1 cellular context compared by ENCODE assay signal in the genomic region with DNA sequence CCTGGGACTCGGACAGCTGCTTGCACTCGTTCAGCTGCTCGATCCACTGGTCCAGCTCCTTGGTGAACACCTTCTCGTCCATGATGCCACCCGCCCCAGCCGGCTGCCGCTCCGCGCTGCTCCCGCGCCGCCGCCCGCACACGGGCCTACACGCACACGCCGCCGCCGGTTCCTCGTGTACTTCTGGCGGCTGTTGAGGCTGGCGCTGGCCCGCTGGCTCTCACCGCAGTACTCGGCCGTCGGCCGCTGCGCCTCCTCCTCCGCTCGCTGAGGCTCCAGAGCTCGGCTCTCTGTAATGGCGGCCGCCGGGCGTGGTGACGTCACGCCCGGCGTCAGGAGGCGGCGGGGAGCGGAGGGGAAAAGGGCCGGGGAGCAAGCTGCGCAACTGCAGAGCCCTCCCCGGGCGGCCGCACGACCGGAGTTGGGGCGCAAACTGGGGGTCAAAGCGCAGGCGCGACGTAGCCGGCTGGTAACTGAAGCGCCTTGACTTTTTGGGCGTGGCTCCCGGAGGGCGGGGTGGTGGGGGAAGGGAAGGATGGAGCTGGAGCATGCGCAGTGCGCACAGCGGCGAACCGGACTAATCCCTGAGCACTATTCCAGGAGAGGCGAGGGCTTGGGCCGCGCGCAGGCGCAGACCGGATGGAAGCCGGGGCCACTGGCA.
TF ChIP-seq lines count a peak whose summit lies in the region.

Gene PPP2CA, minus strand, starts transcription at position 294 of the 661 bp plus-strand sequence. Its CDS starts 212 bp downstream, at position 82.

TF ChIP-seq in WTC11, 78 proteins besides CTCF, POLR2A, EP300 and RAD21 (continued from another document):
- TF ChIP-seq GABPB1 (CRISPR knock-in tag; IDR thresholded peaks at IDR 0.05): peak; percentile 38
- TF ChIP-seq ETV6 (CRISPR knock-in tag; IDR thresholded peaks at IDR 0.05): peak; percentile 69
- no peak; the same call in 1 of the 2 replicates for TF ChIP-seq ZNF232 (CRISPR knock-in tag; IDR thresholded peaks at IDR 0.05)
- TF ChIP-seq NFE2L1 (CRISPR knock-in tag; IDR thresholded peaks at IDR 0.05): no peak
- peak; percentile 89 for TF ChIP-seq ZBTB21 (CRISPR knock-in tag; IDR thresholded peaks at IDR 0.05; ENCODE audit: borderline replicate concordance)
- 0 out of 2 replicates have a peak, but pooled peaks have one; percentile 1 for TF ChIP-seq FOXK1 (CRISPR knock-in tag; IDR thresholded peaks at IDR 0.05)
- no peak; the same call in 1 of the 2 replicates for TF ChIP-seq JUN (CRISPR knock-in tag; IDR thresholded peaks at IDR 0.05)
- TF ChIP-seq, protein P1, sequence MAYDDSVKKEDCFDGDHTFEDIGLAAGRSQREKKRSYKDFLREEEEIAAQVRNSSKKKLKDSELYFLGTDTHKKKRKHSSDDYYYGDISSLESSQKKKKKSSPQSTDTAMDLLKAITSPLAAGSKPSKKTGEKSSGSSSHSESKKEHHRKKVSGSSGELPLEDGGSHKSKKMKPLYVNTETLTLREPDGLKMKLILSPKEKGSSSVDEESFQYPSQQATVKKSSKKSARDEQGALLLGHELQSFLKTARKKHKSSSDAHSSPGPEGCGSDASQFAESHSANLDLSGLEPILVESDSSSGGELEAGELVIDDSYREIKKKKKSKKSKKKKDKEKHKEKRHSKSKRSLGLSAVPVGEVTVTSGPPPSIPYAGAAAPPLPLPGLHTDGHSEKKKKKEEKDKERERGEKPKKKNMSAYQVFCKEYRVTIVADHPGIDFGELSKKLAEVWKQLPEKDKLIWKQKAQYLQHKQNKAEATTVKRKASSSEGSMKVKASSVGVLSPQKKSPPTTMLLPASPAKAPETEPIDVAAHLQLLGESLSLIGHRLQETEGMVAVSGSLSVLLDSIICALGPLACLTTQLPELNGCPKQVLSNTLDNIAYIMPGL (CRISPR knock-in tag; IDR thresholded peaks at IDR 0.05): peak; percentile 95; the same call in 1 of the 2 replicates
- 0 out of 2 replicates have a peak, but pooled peaks have one; percentile 61 for TF ChIP-seq TCF7 (CRISPR knock-in tag; IDR thresholded peaks at IDR 0.05; ENCODE audit: low read depth)
- TF ChIP-seq, protein P2, sequence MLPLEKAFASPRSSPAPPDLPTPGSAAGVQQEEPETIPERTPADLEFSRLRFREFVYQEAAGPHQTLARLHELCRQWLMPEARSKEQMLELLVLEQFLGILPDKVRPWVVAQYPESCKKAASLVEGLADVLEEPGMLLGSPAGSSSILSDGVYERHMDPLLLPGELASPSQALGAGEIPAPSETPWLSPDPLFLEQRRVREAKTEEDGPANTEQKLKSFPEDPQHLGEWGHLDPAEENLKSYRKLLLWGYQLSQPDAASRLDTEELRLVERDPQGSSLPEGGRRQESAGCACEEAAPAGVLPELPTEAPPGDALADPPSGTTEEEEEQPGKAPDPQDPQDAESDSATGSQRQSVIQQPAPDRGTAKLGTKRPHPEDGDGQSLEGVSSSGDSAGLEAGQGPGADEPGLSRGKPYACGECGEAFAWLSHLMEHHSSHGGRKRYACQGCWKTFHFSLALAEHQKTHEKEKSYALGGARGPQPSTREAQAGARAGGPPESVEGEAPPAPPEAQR (CRISPR knock-in tag; IDR thresholded peaks at IDR 0.05): no peak
- TF ChIP-seq HMGA2 (CRISPR knock-in tag; IDR thresholded peaks at IDR 0.05): no peak
- TF ChIP-seq KAT7 (CRISPR knock-in tag; IDR thresholded peaks at IDR 0.05; ENCODE audit: borderline replicate concordance): peak; percentile 51; the same call in 1 of the 2 replicates
